11 cellular contexts compared by ENCODE assay signal in genomic region chr15:57500979-57501576, GRCh38.
DNase-seq lines count a peak whose midpoint lies in the region; ATAC-seq and TF ChIP-seq lines count a peak whose summit lies in the region.
"Had no signal": no experiment of that assay in that cellular context is flagged by ENCODE, and none has a peak within 500 bp of the region (broad histone marks: within the 10 kb centered on the region; RNA-seq: fewer than 3 reads in every experiment).

No MANE protein-coding gene starts in this region.

- H3K27ac Mint-ChIP-seq in GM23338 = no peak overlapping the region
- peak overlapping the region; percentile 92 for H3K27ac Mint-ChIP-seq in WTC11

- H3K9me3 Mint-ChIP-seq in GM23338 (no peaks in the 10 kb centered on the region), WTC11 (no peaks in the 10 kb centered on the region)

- H3K9me2 ChIP-seq in GM23338 (ENCODE audit: insufficient read depth) = peaks cover 4% of the 10 kb centered on the region; the same call in 1 of the 2 replicates

- no peak overlapping the region for H3K4me3 ChIP-seq in GM23338
- H3K4me3 ChIP-seq: right lobe of liver had no signal

- H3K4me1 Mint-ChIP-seq in GM23338 (peaks cover 47% of the 10 kb centered on the region), WTC11 (peaks cover 44% of the 10 kb centered on the region)

- peaks cover 3% of the 10 kb centered on the region; the same call in 1 of the 2 replicates for H4K20me1 ChIP-seq in GM23338 (replicated peaks; ENCODE audit: insufficient read depth)

- H3K27me3 ChIP-seq in GM23338 (ENCODE audit: insufficient read depth) = no peaks in the 10 kb centered on the region
- H3K27me3 ChIP-seq: right lobe of liver had no signal

- H3K27ac ChIP-seq in GM23338 (ENCODE audit: low read depth) = 0 out of 2 replicates have a peak overlapping the region, but pooled peaks have one; percentile 18
- H3K27ac ChIP-seq: right lobe of liver had no signal

- no peaks in the 10 kb centered on the region; the same call in 1 of the 2 replicates for H3K36me3 ChIP-seq in GM23338 (ENCODE audit: insufficient read depth)
- H3K36me3 ChIP-seq: right lobe of liver had no signal

- peaks cover 8% of the 10 kb centered on the region for H3K79me2 ChIP-seq in GM23338 (replicated peaks; ENCODE audit: insufficient read depth)

- peaks cover 15% of the 10 kb centered on the region; the same call in 1 of the 2 replicates for H3K4me1 ChIP-seq in GM23338 (ENCODE audit: insufficient read depth)

- no peak overlapping the region for H2AFZ ChIP-seq in GM23338

- H3K27me3 Mint-ChIP-seq in GM23338 (ENCODE audit: insufficient read depth, low read depth, poor library complexity) (peaks cover 7% of the 10 kb centered on the region), WTC11 (ENCODE audit: low read depth) (no peaks in the 10 kb centered on the region)

- POLR2A ChIA-PET in WTC11 (lab: Charles Lee) = no interaction called here

- no peak overlapping the region for H3K4me3 Mint-ChIP-seq in GM23338
- no peak overlapping the region for H3K4me3 Mint-ChIP-seq in WTC11

- 0 out of 2 replicates have a peak, but pooled peaks cover 3% of the 10 kb centered on the region for H3F3A ChIP-seq in GM23338 (replicated peaks; ENCODE audit: low read depth)

- TF ChIP-seq CTCF in GM23338 (conservative IDR thresholded peaks at IDR 0.05; ENCODE audit: low read depth in 2 of 2) (no peak), WTC11 (IDR thresholded peaks at IDR 0.05) (no peak)

- no peak for ATAC-seq in GM23338
- no peak for ATAC-seq in WTC11
- no peak for ATAC-seq in HG03196 (IDR thresholded peaks at IDR 0.05; ENCODE audit: unreplicated experiment)
- ATAC-seq: HepG2, right lobe of liver had no signal

- H3K4me2 ChIP-seq in GM23338 = no peak overlapping the region

- H3K36me3 Mint-ChIP-seq in GM23338 (ENCODE audit: low read depth) = no peaks in the 10 kb centered on the region; the same call in 2 of the 3 replicates
- peaks cover 3% of the 10 kb centered on the region; the same call in 1 of the 2 replicates for H3K36me3 Mint-ChIP-seq in WTC11

- CTCF ChIA-PET in WTC11 (lab: Charles Lee) = interaction anchor here (1.3 to 2.6 kb wide), 2 partner anchors 15 to 26 kb away, joined by 4 to 6 read pairs; no protein-coding TSS in a partner anchor

- no peak for DNase-seq in GM23338 (ENCODE audit: low spot score)
- DNase-seq in WTC11 (ENCODE audit: low spot score) = no peak
- peak; percentile 40 for DNase-seq in glomerular visceral epithelial cell (ENCODE audit: extremely low spot score)
- DNase-seq in stromal cell of bone marrow (ENCODE audit: low read depth) = peak; percentile 8
- DNase-seq in activated CD4-positive, CD25-positive, alpha-beta regulatory T cell (lab: John Stamatoyannopoulos, UW) = no peak
- DNase-seq in T1000 (lab: John Stamatoyannopoulos, UW) = no peak
- DNase-seq: NCI-H1105 treated with DMSO at 0.1 percent for 48 hours, NCI-H526, right lobe of liver had no signal

TF ChIP-seq in GM23338, 12 proteins besides CTCF, POLR2A, EP300 and RAD21 (continues in another document):
- TF ChIP-seq EZH2 (IDR thresholded peaks at IDR 0.05; ENCODE audit: low read depth, unreplicated experiment) (no peak), POLR2AphosphoS5 (IDR thresholded peaks at IDR 0.05; ENCODE audit: low read depth) (no peak), NANOG (IDR thresholded peaks at IDR 0.05; ENCODE audit: borderline replicate concordance) (no peak), EZH2phosphoT487 (IDR thresholded peaks at IDR 0.05; ENCODE audit: unreplicated experiment) (no peak), ZNF331 (CRISPR knock-in tag; IDR thresholded peaks at IDR 0.05; ENCODE audit: low read depth) (no peak)

TF ChIP-seq in WTC11, 78 proteins besides CTCF, POLR2A, EP300 and RAD21:
- TF ChIP-seq ZNF317 (CRISPR knock-in tag; IDR thresholded peaks at IDR 0.05; ENCODE audit: borderline replicate concordance, low read depth) (no peak), PRRX2 (CRISPR knock-in tag; IDR thresholded peaks at IDR 0.05) (no peak), JAZF1 (CRISPR knock-in tag; IDR thresholded peaks at IDR 0.05) (no peak), NFE2L1 (CRISPR knock-in tag; IDR thresholded peaks at IDR 0.05) (no peak), RORB (CRISPR knock-in tag; IDR thresholded peaks at IDR 0.05) (no peak), ZNF396 (CRISPR knock-in tag; IDR thresholded peaks at IDR 0.05; ENCODE audit: borderline replicate concordance) (no peak), USF1 (CRISPR knock-in tag; IDR thresholded peaks at IDR 0.05) (no peak), FOXP1 (CRISPR knock-in tag; IDR thresholded peaks at IDR 0.05; ENCODE audit: borderline replicate concordance) (no peak), ZSCAN18 (CRISPR knock-in tag; IDR thresholded peaks at IDR 0.05) (no peak), KAT7 (CRISPR knock-in tag; IDR thresholded peaks at IDR 0.05; ENCODE audit: borderline replicate concordance) (no peak), STAT6 (CRISPR knock-in tag; conservative IDR thresholded peaks at IDR 0.05; ENCODE audit: low read depth) (no peak), CREB1 (CRISPR knock-in tag; IDR thresholded peaks at IDR 0.05) (no peak)

Comparison
In these comparisons a context has a peak if more than half of its experiments do, and no peak if none do; other contexts are left out.
1. DNase-seq: peak in glomerular visceral epithelial cell (single experiment) and stromal cell of bone marrow (single experiment); none in GM23338 (single experiment), WTC11 (single experiment), activated CD4-positive, CD25-positive, alpha-beta regulatory T cell (0 of 4) and T1000 (single experiment).